19 cellular contexts compared by ENCODE assay signal in the genomic region with DNA sequence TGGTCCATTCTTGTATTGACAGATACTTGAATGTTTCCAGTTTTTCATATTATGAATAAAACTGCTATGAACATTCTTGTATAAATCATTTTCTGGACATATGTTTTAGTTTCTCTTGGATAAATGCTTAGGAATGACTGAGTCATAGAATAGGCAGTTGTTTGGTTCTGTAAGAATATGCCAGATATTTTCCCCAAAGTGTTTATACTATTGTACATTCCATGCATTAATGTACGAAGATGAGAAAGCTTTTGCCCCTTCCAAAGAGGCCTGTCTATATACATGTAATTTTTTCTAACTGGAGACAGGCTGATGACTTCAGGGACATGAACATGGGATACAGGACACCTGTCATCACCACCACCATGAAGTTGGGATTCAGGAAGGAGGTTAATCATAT. TPM values are rescaled to one million over a fixed set of nuclear protein-coding genes. Genes with fewer than 3 reads are reported as not detected.
DNase-seq lines count a peak whose midpoint lies in the region; ATAC-seq and TF ChIP-seq lines count a peak whose summit lies in the region.
"Had no signal": no experiment of that assay in that cellular context is flagged by ENCODE, and none has a peak within 500 bp of the region (broad histone marks: within the 10 kb centered on the region; RNA-seq: fewer than 3 reads in every experiment).

No MANE protein-coding gene starts in this region.

- intact Hi-C loops in prostate gland (cut with DNase I), result no loop called here

- H3K4me3 Mint-ChIP-seq in chondrocyte (ENCODE audit: unreplicated experiment), result no peak overlapping the region
- H3K4me3 Mint-ChIP-seq: activated CD4-positive, alpha-beta memory T cell treated with anti-CD3 and anti-CD28 coated beads, Interleukin-2, amount 10 ng/mL, durations not matched to agents 7 days and 5 days; stimulated activated naive B cell treated with anti-CD40 and anti-IgM and Interleukin-4, amounts not matched to agents 10 μg/mL and 1 μg/mL and 100 μg/mL, for 72 hours had no signal

- no peak for ATAC-seq in GM21360 (IDR thresholded peaks at IDR 0.05; ENCODE audit: unreplicated experiment)
- ATAC-seq: left cardiac atrium; stimulated activated naive B cell treated with anti-CD40 and anti-IgM and Interleukin-4, amounts not matched to agents 10 μg/mL and 1 μg/mL and 100 μg/mL, for 72 hours had no signal

- WGBS in prostate gland, result 53% methylated on average over 1 of the region's 1 CpG

- H4K20me1 ChIP-seq in Loucy (ENCODE audit: insufficient read depth, low read length, poor library complexity, severe bottlenecking), result no peaks in the 10 kb centered on the region

- H3K27me3 Mint-ChIP-seq in chondrocyte (ENCODE audit: low read depth), result no peaks in the 10 kb centered on the region
- H3K27me3 Mint-ChIP-seq: stimulated activated naive B cell treated with anti-CD40 and anti-IgM and Interleukin-4, amounts not matched to agents 10 μg/mL and 1 μg/mL and 100 μg/mL, for 72 hours had no signal

- H3K4me1 Mint-ChIP-seq in chondrocyte (ENCODE audit: low read depth), result peaks cover 52% of the 10 kb centered on the region

- peak overlapping the region; percentile 88 for H3K27ac Mint-ChIP-seq in chondrocyte (ENCODE audit: unreplicated experiment)
- H3K27ac Mint-ChIP-seq: activated CD4-positive, alpha-beta memory T cell treated with anti-CD3 and anti-CD28 coated beads, Interleukin-2, amount 10 ng/mL, durations not matched to agents 7 days and 5 days; stimulated activated naive B cell treated with anti-CD40 and anti-IgM and Interleukin-4, amounts not matched to agents 10 μg/mL and 1 μg/mL and 100 μg/mL, for 72 hours had no signal

- H3K9me3 ChIP-seq in Loucy (ENCODE audit: insufficient read depth, low read depth, low read length) (no peaks in the 10 kb centered on the region), prostate gland (no peaks in the 10 kb centered on the region)
- H3K9me3 ChIP-seq: BE2C, spleen had no signal

- no peak overlapping the region for H3K9ac ChIP-seq in Loucy (ENCODE audit: low read depth, low read length, poor library complexity, severe bottlenecking)

- H3K4me2 ChIP-seq in Loucy (ENCODE audit: low read depth, low read length, poor library complexity, severe bottlenecking), result peak overlapping the region; percentile 25

- no peak overlapping the region for H2AFZ ChIP-seq in Loucy (ENCODE audit: low read length)

- TF ChIP-seq POLR2A in prostate gland (IDR thresholded peaks at IDR 0.05), result no peak

- H3K36me3 Mint-ChIP-seq in chondrocyte (ENCODE audit: low read depth), result peaks cover 10% of the 10 kb centered on the region

- H3K36me3 ChIP-seq in Loucy (ENCODE audit: insufficient read depth, low read length), result peaks cover 18% of the 10 kb centered on the region
- H3K36me3 ChIP-seq in prostate gland, result no peaks in the 10 kb centered on the region
- H3K36me3 ChIP-seq: BE2C had no signal

- DNase-seq in AG10803 (ENCODE audit: low read depth), result peak; percentile 90
- DNase-seq in chondrocyte (ENCODE audit: low spot score), result no peak
- DNase-seq in non-pigmented ciliary epithelial cell (ENCODE audit: low read depth), result peak; percentile 67
- no peak for DNase-seq in COLO829 (ENCODE audit: low spot score)
- DNase-seq in medulla oblongata (ENCODE audit: extremely low spot score), result no peak
- no peak for DNase-seq in prostate gland (ENCODE audit: low spot score)
- DNase-seq: activated CD4-positive, alpha-beta memory T cell treated with anti-CD3 and anti-CD28 coated beads, Interleukin-2, amount 10 ng/mL, durations not matched to agents 7 days and 5 days; BE2C; cortex of kidney; DMS53; hypothalamus; left cardiac atrium; NCI-H187; NCI-H524; spleen; stimulated activated naive B cell treated with anti-CD40 and anti-IgM and Interleukin-4, amounts not matched to agents 10 μg/mL and 1 μg/mL and 100 μg/mL, for 72 hours had no signal

- no peak overlapping the region for H3K27ac ChIP-seq in prostate gland
- H3K27ac ChIP-seq: spleen had no signal

- H3K9me3 Mint-ChIP-seq in chondrocyte (ENCODE audit: low read depth), result no peaks in the 10 kb centered on the region
- H3K9me3 Mint-ChIP-seq: activated CD4-positive, alpha-beta memory T cell treated with anti-CD3 and anti-CD28 coated beads, Interleukin-2, amount 10 ng/mL, durations not matched to agents 7 days and 5 days; stimulated activated naive B cell treated with anti-CD40 and anti-IgM and Interleukin-4, amounts not matched to agents 10 μg/mL and 1 μg/mL and 100 μg/mL, for 72 hours had no signal

- H3F3A ChIP-seq in Loucy (ENCODE audit: low read depth), result no peaks in the 10 kb centered on the region

- H3K27me3 ChIP-seq in Loucy (ENCODE audit: insufficient read depth, low read length, poor library complexity, severe bottlenecking) (no peaks in the 10 kb centered on the region), prostate gland (replicated peaks; ENCODE audit: insufficient read depth) (no peaks in the 10 kb centered on the region)
- H3K27me3 ChIP-seq: BE2C, spleen had no signal

- peaks cover 73% of the 10 kb centered on the region for H3K4me1 ChIP-seq in Loucy (ENCODE audit: insufficient read depth, low read length, poor library complexity, severe bottlenecking)
- no peaks in the 10 kb centered on the region for H3K4me1 ChIP-seq in prostate gland (replicated peaks)
- H3K4me1 ChIP-seq: BE2C had no signal

- H3K9me2 ChIP-seq in Loucy (replicated peaks; ENCODE audit: low read depth, low read length), result no peaks in the 10 kb centered on the region

- H3K4me3 ChIP-seq in AG10803 (ENCODE audit: low read length), result no peak overlapping the region
- no peak overlapping the region for H3K4me3 ChIP-seq in Loucy (ENCODE audit: low read length, poor library complexity, severe bottlenecking)
- no peak overlapping the region for H3K4me3 ChIP-seq in prostate gland
- H3K4me3 ChIP-seq: spleen had no signal

- no peak for TF ChIP-seq CTCF in AG10803 (conservative IDR thresholded peaks at IDR 0.05; ENCODE audit: low read length)
- no peak for TF ChIP-seq CTCF in Loucy (conservative IDR thresholded peaks at IDR 0.05; ENCODE audit: low read length)
- no peak for TF ChIP-seq CTCF in chondrocyte (IDR thresholded peaks at IDR 0.05)
- TF ChIP-seq CTCF in prostate gland (IDR thresholded peaks at IDR 0.05), result no peak

- H3K79me2 ChIP-seq in Loucy (ENCODE audit: insufficient read depth, low read length), result peaks cover 33% of the 10 kb centered on the region

RNA-seq across cellular contexts. Expression of gene NBPF3, which starts 11.3 kb away (rescaled TPM):
- 15.0 to 18.5 TPM (median 16.3 TPM) in 3 replicates for total RNA-seq in chondrocyte
- total RNA-seq in prostate gland, result 10 to 100 TPM; 13.9 to 19.7 TPM

RNA-seq across cellular contexts. Expression of gene ALPL, which starts 58.0 kb away (rescaled TPM):
- total RNA-seq in chondrocyte, result 17.6 to 37.0 TPM (median 19.2 TPM) in 3 replicates
- total RNA-seq in prostate gland, result 10 to 100 TPM in 1 of 2 donors, 1 to 10 TPM in 1; 6.3 to 15.6 TPM
- total RNA-seq: activated CD4-positive, alpha-beta memory T cell treated with anti-CD3 and anti-CD28 coated beads, Interleukin-2, amount 10 ng/mL, durations not matched to agents 7 days and 5 days; epithelial cell of proximal tubule had no signal

Comparison
In these comparisons a context has a peak if more than half of its experiments do, and no peak if none do; other contexts are left out.
1. DNase-seq: peak in AG10803 (single experiment) and non-pigmented ciliary epithelial cell (single experiment); none in chondrocyte (single experiment), COLO829 (single experiment), medulla oblongata (single experiment) and prostate gland (single experiment).